24 cellular contexts compared by ENCODE assay signal in genomic region chr15:72358121-72358520, GRCh38. TPM values are rescaled to one million over a fixed set of nuclear protein-coding genes. Genes with fewer than 3 reads are reported as not detected.
DNase-seq lines count a peak whose midpoint lies in the region; ATAC-seq and TF ChIP-seq lines count a peak whose summit lies in the region.
"Had no signal": no experiment of that assay in that cellular context is flagged by ENCODE, and none has a peak within 500 bp of the region (broad histone marks: within the 10 kb centered on the region; RNA-seq: fewer than 3 reads in every experiment).

No MANE protein-coding gene starts in this region.

- no peaks in the 10 kb centered on the region for H3K9me3 Mint-ChIP-seq in HFFc6
- H3K9me3 Mint-ChIP-seq: central memory CD8-positive, alpha-beta T cell; dendritic cell treated with granulocyte-macrophage colony-stimulating factor and Interleukin-4, amounts not matched to agents 40 ng/mL and 50 ng/mL, for 4 days had no signal

- H3K9me3 ChIP-seq in breast epithelium (no peaks in the 10 kb centered on the region), mesodermal cell (ENCODE audit: control insufficient read depth, low read length) (no peaks in the 10 kb centered on the region), spleen (no peaks in the 10 kb centered on the region)
- H3K9me3 ChIP-seq: HAP-1, neutrophil had no signal

- H3K4me1 ChIP-seq in breast epithelium: peaks cover 4 to 6% of the 10 kb centered on the region in 2 donors
- peaks cover 5% of the 10 kb centered on the region for H3K4me1 ChIP-seq in mesodermal cell (ENCODE audit: control insufficient read depth, insufficient read depth, low read length, poor library complexity, severe bottlenecking)
- peaks cover 4 to 62% (median 25%) of the 10 kb centered on the region in 6 donors for H3K4me1 ChIP-seq in spleen
- H3K4me1 ChIP-seq: HAP-1 had no signal

- H3K4me3 ChIP-seq in breast epithelium: no peak overlapping the region
- no peak overlapping the region for H3K4me3 ChIP-seq in mesodermal cell (ENCODE audit: extremely low read depth, insufficient read depth, low read length, poor library complexity, severe bottlenecking)
- no peak overlapping the region for H3K4me3 ChIP-seq in spleen
- H3K4me3 ChIP-seq: HAP-1, lung, SK-N-MC, skin epidermis had no signal

- H3K36me3 ChIP-seq in breast epithelium: no peaks in the 10 kb centered on the region
- H3K36me3 ChIP-seq in mesodermal cell (ENCODE audit: control insufficient read depth, insufficient read depth, low read length): peaks cover 49% of the 10 kb centered on the region
- H3K36me3 ChIP-seq in spleen: peaks cover 0 to 65% (median 35%) of the 10 kb centered on the region in 6 donors

- intact Hi-C loops in breast epithelium (cut with DNase I; ENCODE audit: low total_unique reads) (no loop called here), spleen (cut with DNase I; ENCODE audit: low total_unique reads) (no loop called here)

- peaks cover 28% of the 10 kb centered on the region for H3K4me1 Mint-ChIP-seq in HFFc6 (ENCODE audit: low read depth)

- no peak for TF ChIP-seq POLR2A in breast epithelium (IDR thresholded peaks at IDR 0.05)
- no peak for TF ChIP-seq POLR2A in spleen (IDR thresholded peaks at IDR 0.05)

- peaks cover 3% of the 10 kb centered on the region; the same call in 1 of the 2 replicates for H3K36me3 Mint-ChIP-seq in HFFc6 (ENCODE audit: low read depth)

- ATAC-seq in HG02981 (IDR thresholded peaks at IDR 0.05; ENCODE audit: unreplicated experiment): no peak

- peak overlapping the region; percentile 34; the same call in 1 of the 2 replicates for H3K27ac Mint-ChIP-seq in HFFc6

- H3K27me3 ChIP-seq in breast epithelium (no peaks in the 10 kb centered on the region), spleen (replicated peaks in 1 of 7) (no peaks in the 10 kb centered on the region)
- H3K27me3 ChIP-seq: neutrophil had no signal

- no peak overlapping the region for H3K4me3 Mint-ChIP-seq in HFFc6
- H3K4me3 Mint-ChIP-seq: central memory CD8-positive, alpha-beta T cell; dendritic cell treated with granulocyte-macrophage colony-stimulating factor and Interleukin-4, amounts not matched to agents 40 ng/mL and 50 ng/mL, for 4 days had no signal

- peak overlapping the region; percentile 82 to 91 for H3K27ac ChIP-seq in breast epithelium
- H3K27ac ChIP-seq in mesodermal cell (ENCODE audit: low read depth, low read length, severe bottlenecking): peak overlapping the region; percentile 64
- H3K27ac ChIP-seq in spleen: peak overlapping the region in 6 of 8 donors; percentile 13 to 67 (median 46)
- H3K27ac ChIP-seq: SK-N-MC had no signal

- DNase-seq in HFFc6: no peak
- no peak for DNase-seq in breast epithelium (ENCODE audit: low spot score in 2 of 2)
- no peak for DNase-seq in spleen
- no peak for DNase-seq in OCI-M2 (lab: John Stamatoyannopoulos, UW; ENCODE audit: unreplicated experiment)
- DNase-seq in NCI-H526 treated with DMSO at 0.1 percent for 48 hours (lab: John Stamatoyannopoulos, UW): no peak
- DNase-seq in UCSD-AML1 (lab: John Stamatoyannopoulos, UW; ENCODE audit: unreplicated experiment): no peak
- DNase-seq: activated gamma-delta T cell treated with Interleukin-2 at 50 U/mL for 16 hours; MM.1S; NCI-H1417; NCI-H2029 treated with DMSO at 0.1 percent for 48 hours; stimulated activated CD4-positive, alpha-beta T cell treated with anti-CD3 and anti-CD28 coated beads, Interleukin-2, amount 100 ng/mL, for 24 hours had no signal

- WGBS in mesodermal cell (ENCODE audit: insufficient coverage in 2 of 2), 2 experiments: 95% methylated on average over 2 to 3 of the region's 3 CpGs
- WGBS in spleen, 5 donors: 93 to 97% (median 95%) methylated on average over 3 of the region's 3 CpGs

- no peaks in the 10 kb centered on the region; the same call in none of the 2 replicates for H3K27me3 Mint-ChIP-seq in HFFc6 (ENCODE audit: insufficient read depth)
- H3K27me3 Mint-ChIP-seq: central memory CD8-positive, alpha-beta T cell; dendritic cell treated with granulocyte-macrophage colony-stimulating factor and Interleukin-4, amounts not matched to agents 40 ng/mL and 50 ng/mL, for 4 days had no signal

- TF ChIP-seq CTCF in HFFc6 (IDR thresholded peaks at IDR 0.05) (no peak), breast epithelium (IDR thresholded peaks at IDR 0.05) (no peak), spleen (IDR thresholded peaks at IDR 0.05 in 8 of 11, conservative IDR thresholded peaks at IDR 0.05 in 3 of 11) (no peak)

RNA-seq across cellular contexts. Expression of gene HEXA, which starts 17.7 kb away (rescaled TPM):
- total RNA-seq in HFFc6 (2021; fragmentation: NEBNext Ultra II Directional; extraction: Animal tissue kit (Norgen Biotek cat#: 25700)): 10 to 100 TPM; 83.3 to 98.0 (median 88.3) TPM
- 100 to 1,000 TPM in 1 of 3 donors, 10 to 100 TPM in 2; 63.6 to 147 (median 81.1) TPM for total RNA-seq in breast epithelium
- polyA plus RNA-seq in mesodermal cell (2013, experiment 1 of 2): 77.0 TPM
- 70.0 TPM for polyA plus RNA-seq in mesodermal cell (2013, experiment 2 of 2)
- total RNA-seq in spleen: 100 to 1,000 TPM; 109 to 172 (median 129) TPM
- polyA plus RNA-seq in spleen: 100 to 1,000 TPM in 2 of 3 donors, 10 to 100 TPM in 1; 99.1 to 104 (median 103) TPM

RNA-seq across cellular contexts. Expression of gene CELF6, which starts 38.2 kb away (rescaled TPM):
- total RNA-seq in HFFc6 (2021; fragmentation: NEBNext Ultra II Directional; extraction: Animal tissue kit (Norgen Biotek cat#: 25700)): under 1 TPM in 4 of 6 experiments, not detected in 2; 0.11 to 0.14 (median 0.12) TPM
- 1 to 10 TPM; 2.6 to 3.5 (median 2.9) TPM for total RNA-seq in breast epithelium
- polyA plus RNA-seq in mesodermal cell (2013, experiment 1 of 2): 0.63 TPM
- polyA plus RNA-seq in mesodermal cell (2013, experiment 2 of 2): 0.25 TPM
- total RNA-seq in spleen: 1 to 10 TPM; 1.7 to 7.5 (median 2.8) TPM
- polyA plus RNA-seq in spleen: 1 to 10 TPM; 4.4 to 9.2 (median 8.1) TPM
- total RNA-seq: pulmonary artery endothelial cell had no signal

RNA-seq across cellular contexts. Expression of gene TMEM202, which starts 40.0 kb away (rescaled TPM):
- not detected for total RNA-seq in HFFc6 (2021; fragmentation: NEBNext Ultra II Directional; extraction: Animal tissue kit (Norgen Biotek cat#: 25700))
- not detected for total RNA-seq in breast epithelium
- not detected for polyA plus RNA-seq in mesodermal cell (2013, experiment 1 of 2)
- not detected for polyA plus RNA-seq in mesodermal cell (2013, experiment 2 of 2)
- total RNA-seq in spleen: not detected
- polyA plus RNA-seq in spleen: not detected
- total RNA-seq: Daoy; lung; pulmonary artery endothelial cell; subcutaneous adipose tissue; T-helper 1 cell treated with Interleukin-12 subunit alpha and Interleukin-12 subunit beta and Interleukin-4 antibody, amounts not matched to agents 30 ng/mL and 1 ng/mL, for 36 hours had no signal
- polyA plus RNA-seq: lung had no signal
